ENCODE assay signal across 1 cellular context in the genomic region with DNA sequence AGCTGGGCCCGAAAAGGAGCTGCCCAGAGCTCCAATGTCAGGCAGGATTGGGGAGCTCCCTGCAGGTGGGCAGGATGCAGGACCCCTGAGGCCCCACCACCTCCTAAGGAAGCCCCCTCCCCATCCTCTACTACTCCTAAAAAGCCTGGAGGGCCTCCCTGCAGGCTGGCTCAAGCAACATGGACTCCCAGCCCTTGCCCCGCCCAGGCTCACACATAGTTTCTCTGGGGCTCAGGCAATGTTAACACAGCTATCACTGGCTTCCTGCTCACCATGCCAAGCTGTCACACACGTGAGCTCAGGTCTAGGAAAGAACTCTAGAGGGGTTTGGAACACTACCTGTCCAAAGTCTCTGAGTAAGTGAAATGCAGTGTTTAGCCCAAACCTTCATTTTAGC.
A peak's percentile ranks its signal among the peaks of the same experiment; 100 is the strongest.
TF ChIP-seq lines count a peak whose summit lies in the region.

No MANE protein-coding gene starts in this region.

TF ChIP-seq in HepG2, 621 proteins besides CTCF, POLR2A, EP300 and RAD21 (continued from another document):
- TF ChIP-seq, protein P1, sequence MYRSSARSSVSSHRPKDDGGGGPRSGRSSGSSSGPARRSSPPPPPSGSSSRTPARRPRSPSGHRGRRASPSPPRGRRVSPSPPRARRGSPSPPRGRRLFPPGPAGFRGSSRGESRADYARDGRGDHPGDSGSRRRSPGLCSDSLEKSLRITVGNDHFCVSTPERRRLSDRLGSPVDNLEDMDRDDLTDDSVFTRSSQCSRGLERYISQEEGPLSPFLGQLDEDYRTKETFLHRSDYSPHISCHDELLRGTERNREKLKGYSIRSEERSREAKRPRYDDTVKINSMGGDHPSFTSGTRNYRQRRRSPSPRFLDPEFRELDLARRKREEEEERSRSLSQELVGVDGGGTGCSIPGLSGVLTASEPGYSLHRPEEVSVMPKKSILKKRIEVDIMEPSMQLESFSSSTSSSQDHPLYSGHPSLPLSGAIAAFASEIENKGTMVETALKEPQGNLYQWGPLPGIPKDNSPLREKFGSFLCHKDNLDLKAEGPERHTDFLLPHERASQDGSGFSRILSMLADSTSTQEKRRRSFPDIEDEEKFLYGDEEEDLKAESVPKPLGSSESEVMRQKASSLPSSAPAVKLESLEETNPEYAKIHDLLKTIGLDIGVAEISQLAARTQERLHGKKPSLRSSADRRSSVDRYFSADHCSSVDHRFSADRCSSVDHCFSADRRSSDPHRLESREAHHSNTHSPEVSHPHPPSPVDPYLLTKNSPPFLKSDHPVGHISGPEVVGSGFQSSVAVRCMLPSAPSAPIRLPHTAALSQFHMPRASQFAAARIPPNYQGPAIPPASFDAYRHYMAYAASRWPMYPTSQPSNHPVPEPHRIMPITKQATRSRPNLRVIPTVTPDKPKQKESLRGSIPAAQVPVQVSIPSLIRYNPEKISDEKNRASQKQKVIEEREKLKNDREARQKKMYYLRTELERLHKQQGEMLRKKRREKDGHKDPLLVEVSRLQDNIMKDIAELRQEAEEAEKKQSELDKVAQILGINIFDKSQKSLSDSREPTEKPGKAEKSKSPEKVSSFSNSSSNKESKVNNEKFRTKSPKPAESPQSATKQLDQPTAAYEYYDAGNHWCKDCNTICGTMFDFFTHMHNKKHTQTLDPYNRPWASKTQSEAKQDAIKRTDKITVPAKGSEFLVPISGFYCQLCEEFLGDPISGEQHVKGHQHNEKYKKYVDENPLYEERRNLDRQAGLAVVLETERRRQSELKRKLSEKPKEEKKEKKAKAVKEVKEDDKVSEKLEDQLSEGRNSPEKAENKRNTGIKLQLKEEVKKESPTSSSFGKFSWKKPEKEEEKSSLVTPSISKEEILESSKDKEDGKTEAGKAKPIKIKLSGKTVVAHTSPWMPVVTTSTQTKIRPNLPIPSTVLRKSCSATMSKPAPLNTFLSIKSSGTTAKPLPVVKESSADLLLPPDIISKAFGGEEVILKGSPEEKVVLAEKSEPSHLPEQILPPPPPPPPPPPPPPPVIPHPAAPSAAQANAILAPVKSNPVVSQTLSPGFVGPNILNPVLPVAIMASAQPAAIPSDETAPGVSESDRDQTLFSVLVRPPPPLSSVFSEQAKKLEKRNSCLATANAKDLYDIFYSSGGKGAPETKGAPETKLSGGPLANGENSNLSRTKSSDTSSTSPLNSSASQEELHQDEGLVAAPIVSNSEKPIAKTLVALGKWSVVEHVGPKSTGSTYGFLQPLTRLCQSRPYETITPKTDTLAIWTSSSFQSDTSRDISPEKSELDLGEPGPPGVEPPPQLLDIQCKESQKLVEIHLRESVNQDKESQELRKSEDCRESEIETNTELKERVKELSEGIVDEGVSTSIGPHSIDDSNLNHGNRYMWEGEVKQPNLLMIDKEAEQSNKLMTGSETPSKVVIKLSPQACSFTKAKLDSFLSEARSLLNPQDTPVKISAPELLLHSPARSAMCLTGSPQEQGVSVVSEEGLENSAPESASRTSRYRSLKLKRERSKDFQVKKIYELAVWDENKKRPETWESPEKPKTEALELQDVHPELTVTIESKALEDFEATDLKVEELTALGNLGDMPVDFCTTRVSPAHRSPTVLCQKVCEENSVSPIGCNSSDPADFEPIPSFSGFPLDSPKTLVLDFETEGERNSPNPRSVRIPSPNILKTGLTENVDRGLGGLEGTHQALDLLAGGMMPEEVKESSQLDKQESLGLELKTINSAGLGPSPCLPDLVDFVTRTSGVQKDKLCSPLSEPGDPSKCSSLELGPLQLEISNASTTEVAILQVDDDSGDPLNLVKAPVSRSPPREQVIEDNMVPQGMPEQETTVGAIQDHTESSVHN (CRISPR knock-in tag; IDR thresholded peaks at IDR 0.05), result no peak
- TF ChIP-seq ZNF749 (CRISPR knock-in tag; IDR thresholded peaks at IDR 0.05; ENCODE audit: borderline replicate concordance) (no peak), ZNF891 (CRISPR knock-in tag; IDR thresholded peaks at IDR 0.05) (no peak), SMC3 (IDR thresholded peaks at IDR 0.05; ENCODE audit: low read length) (no peak), NFRKB (IDR thresholded peaks at IDR 0.05) (no peak), RARA (CRISPR knock-in tag; IDR thresholded peaks at IDR 0.05) (no peak), ASH2L (IDR thresholded peaks at IDR 0.05; ENCODE audit: insufficient read length, low read depth, low read length) (no peak), ZNF513 (CRISPR knock-in tag; conservative IDR thresholded peaks at IDR 0.05) (no peak), GTF2F1 (IDR thresholded peaks at IDR 0.05; ENCODE audit: low read length) (no peak), NR2F1 (CRISPR knock-in tag; IDR thresholded peaks at IDR 0.05) (no peak), ZNF646 (CRISPR knock-in tag; IDR thresholded peaks at IDR 0.05) (no peak), DMAP1 (CRISPR knock-in tag; IDR thresholded peaks at IDR 0.05) (0 out of 2 replicates have a peak, but pooled peaks have one; percentile 24), PBX2 (CRISPR knock-in tag; IDR thresholded peaks at IDR 0.05) (no peak), EEA1 (CRISPR knock-in tag; IDR thresholded peaks at IDR 0.05; ENCODE audit: borderline replicate concordance) (no peak), ARHGAP35 (CRISPR knock-in tag; IDR thresholded peaks at IDR 0.05; ENCODE audit: borderline replicate concordance) (no peak), RXRA (CRISPR knock-in tag; IDR thresholded peaks at IDR 0.05) (no peak)
